8 cellular contexts compared by ENCODE assay signal in genomic region chr17:78137392-78138203, GRCh38. TPM values are rescaled to one million over a fixed set of nuclear protein-coding genes. Genes with fewer than 3 reads are reported as not detected.
A peak's percentile ranks its signal among the peaks of the same experiment; 100 is the strongest.
DNase-seq lines count a peak whose midpoint lies in the region; ATAC-seq and TF ChIP-seq lines count a peak whose summit lies in the region.
"Had no signal": no experiment of that assay in that cellular context is flagged by ENCODE, and none has a peak within 500 bp of the region (broad histone marks: within the 10 kb centered on the region; RNA-seq: fewer than 3 reads in every experiment).

No MANE protein-coding gene starts in this region.

- H3K4me1 Mint-ChIP-seq in progenitor cell of endocrine pancreas (ENCODE audit: low read depth): peaks cover 2% of the 10 kb centered on the region

- no peak overlapping the region for H3K27ac Mint-ChIP-seq in progenitor cell of endocrine pancreas

- ATAC-seq in GM18907 (IDR thresholded peaks at IDR 0.05; ENCODE audit: unreplicated experiment): no peak
- no peak for ATAC-seq in HG02884 (IDR thresholded peaks at IDR 0.05; ENCODE audit: unreplicated experiment)

- H3K27me3 ChIP-seq in Peyer's patch: no peaks in the 10 kb centered on the region

- TF ChIP-seq POLR2A in Peyer's patch (IDR thresholded peaks at IDR 0.05): no peak

- no peaks in the 10 kb centered on the region for H3K9me3 ChIP-seq in Peyer's patch

- DNase-seq in GM13976 (ENCODE audit: low spot score): no peak
- peak in 2 of 3 donors; percentile 59 to 72 for DNase-seq in Peyer's patch
- peak; percentile 42 for DNase-seq in central memory CD4-positive, alpha-beta T cell
- DNase-seq in progenitor cell of endocrine pancreas (ENCODE audit: low spot score, unreplicated experiment): no peak
- DNase-seq in NCI-H510A (lab: John Stamatoyannopoulos, UW): no peak

- H3K4me3 ChIP-seq in Peyer's patch: peak overlapping the region in 1 of 4 donors; percentile 20

- H3K27ac ChIP-seq in Peyer's patch: peak overlapping the region in 2 of 4 donors; percentile 6 to 75

- H3K36me3 Mint-ChIP-seq in progenitor cell of endocrine pancreas (ENCODE audit: insufficient read depth): no peaks in the 10 kb centered on the region

- H3K9me3 Mint-ChIP-seq in progenitor cell of endocrine pancreas (ENCODE audit: low read depth): no peaks in the 10 kb centered on the region

- in situ Hi-C loops in GM13976 (cut with MboI; ENCODE audit: low sequenced_read_pairs, unreplicated experiment): no loop called here

- H3K36me3 ChIP-seq in Peyer's patch: no peaks in the 10 kb centered on the region

- H3K27me3 Mint-ChIP-seq in progenitor cell of endocrine pancreas: peaks cover 26% of the 10 kb centered on the region

- H3K4me1 ChIP-seq in Peyer's patch: peaks cover 0 to 47% (median 37%) of the 10 kb centered on the region in 4 donors

- no peak overlapping the region for H3K4me3 Mint-ChIP-seq in progenitor cell of endocrine pancreas (ENCODE audit: low read depth)

- TF ChIP-seq CTCF in GM13976 (IDR thresholded peaks at IDR 0.05; ENCODE audit: borderline replicate concordance, control extremely low read depth, extremely low read depth, insufficient read depth, missing control alignments) (peak; percentile 47), Peyer's patch (IDR thresholded peaks at IDR 0.05) (peak in 5 of 6 experiments; percentile 23 to 49 (median 33)), progenitor cell of endocrine pancreas (IDR thresholded peaks at IDR 0.05; ENCODE audit: unreplicated experiment) (peak; percentile 48)

RNA-seq across cellular contexts. Expression of gene TMC8, which starts 7.0 kb away (rescaled TPM):
- total RNA-seq in Peyer's patch: 10 to 100 TPM in 3 of 4 donors, 1 to 10 TPM in 1; 10.0 to 66.8 (median 22.5) TPM
- total RNA-seq in progenitor cell of endocrine pancreas: 0.12 and 0.58 TPM in 2 replicates

RNA-seq across cellular contexts. Expression of gene C17orf99, which starts 8.6 kb away (rescaled TPM):
- total RNA-seq in Peyer's patch (1 to 10 TPM in 1 of 4 donors, not detected in 3; 1.6 TPM), progenitor cell of endocrine pancreas (not detected in 2 replicates)
- total RNA-seq: NCI-H460 had no signal

RNA-seq across cellular contexts. Expression of gene TMC6, which starts 9.0 kb away (rescaled TPM):
- 100 to 1,000 TPM in 1 of 4 donors, 10 to 100 TPM in 3; 54.5 to 107 (median 94.9) TPM for total RNA-seq in Peyer's patch
- total RNA-seq in progenitor cell of endocrine pancreas: 125 and 134 TPM in 2 replicates

RNA-seq across cellular contexts. Expression of gene SYNGR2, which starts 30.8 kb away (rescaled TPM):
- 10 to 100 TPM; 51.2 to 87.2 (median 77.3) TPM for total RNA-seq in Peyer's patch
- total RNA-seq in progenitor cell of endocrine pancreas: 50.5 and 51.5 TPM in 2 replicates

RNA-seq across cellular contexts. Expression of gene TK1, which starts 49.3 kb away (rescaled TPM):
- total RNA-seq in Peyer's patch (10 to 100 TPM in 2 of 4 donors, 1 to 10 TPM in 2; 6.2 to 46.2 (median 10.1) TPM), progenitor cell of endocrine pancreas (27.9 and 29.1 TPM in 2 replicates)

Comparison
In these comparisons a context has a peak if more than half of its experiments do, and no peak if none do; other contexts are left out.
1. DNase-seq: peak in Peyer's patch (2 of 3) and central memory CD4-positive, alpha-beta T cell (single experiment); none in GM13976 (single experiment), progenitor cell of endocrine pancreas (single experiment) and NCI-H510A (single experiment).
2. Peak in every context shown above with its lines, with median percentiles within 50 percentile points of each other: CTCF ChIP-seq.